12 cellular contexts compared by ENCODE assay signal in the genomic region with DNA sequence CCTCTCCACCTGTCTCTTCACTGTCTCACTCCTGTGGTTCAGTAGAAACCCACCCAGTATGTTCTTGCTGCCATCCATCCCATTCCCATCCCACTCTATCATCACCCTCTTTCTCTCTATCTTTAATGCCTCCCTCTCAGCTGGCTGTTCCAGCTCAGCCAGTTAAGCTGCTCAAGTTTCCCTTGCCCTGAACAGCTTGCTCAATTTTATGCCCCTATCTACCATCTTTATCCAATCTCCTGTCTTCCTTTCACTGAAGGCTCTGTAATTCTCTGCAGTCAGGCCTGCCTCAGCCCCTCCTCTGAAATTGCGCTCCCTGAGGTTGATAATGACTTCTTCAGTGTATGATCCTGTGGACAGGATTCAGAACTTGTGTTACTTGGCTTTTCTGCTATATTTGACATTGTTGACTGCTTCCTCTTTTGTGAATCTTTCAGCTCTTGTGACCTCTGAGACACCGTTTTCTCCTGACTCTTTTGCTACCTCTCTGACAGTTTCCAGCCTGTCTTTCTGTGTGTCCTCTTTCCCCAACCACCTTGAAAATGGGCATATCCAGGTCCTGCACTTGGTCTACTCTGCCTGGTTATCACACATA. TPM values are rescaled to one million over a fixed set of nuclear protein-coding genes. Genes with fewer than 3 reads are reported as not detected.
DNase-seq lines count a peak whose midpoint lies in the region; ATAC-seq, FAIRE-seq and TF ChIP-seq lines count a peak whose summit lies in the region.
"Had no signal": no experiment of that assay in that cellular context is flagged by ENCODE, and none has a peak within 500 bp of the region (broad histone marks: within the 10 kb centered on the region; RNA-seq: fewer than 3 reads in every experiment).

No MANE protein-coding gene starts in this region.

- H3K27ac ChIP-seq in foreskin keratinocyte: peak overlapping the region; percentile 97
- H3K27ac ChIP-seq: C4-2B had no signal

- no peaks in the 10 kb centered on the region for H3K27me3 ChIP-seq in foreskin keratinocyte

- no peak for TF ChIP-seq CTCF in foreskin keratinocyte (conservative IDR thresholded peaks at IDR 0.05)

- peak; percentile 94 for FAIRE-seq in GM12891 (lab: Jason Lieb, UNC)
- FAIRE-seq: frontal cortex, TTC549 had no signal

- no peak for DNase-seq in GM12891 (ENCODE audit: insufficient read length, low spot score)
- peak; percentile 43 for DNase-seq in KBM-7
- DNase-seq in foreskin keratinocyte: no peak
- DNase-seq in NCI-H2196 (lab: John Stamatoyannopoulos, UW; ENCODE audit: unreplicated experiment): no peak
- no peak for DNase-seq in kidney glomerular epithelial cell (lab: John Stamatoyannopoulos, UW)
- no peak for DNase-seq in activated CD8-positive, alpha-beta memory T cell treated with anti-CD3 and anti-CD28 coated beads, Interleukin-2, amount 50 U/mL, for 48 hours
- DNase-seq in amygdala (lab: John Stamatoyannopoulos, UW): no peak
- DNase-seq: NCI-H748 treated with DMSO at 0.1 percent for 48 hours had no signal

- H3K4me1 ChIP-seq in foreskin keratinocyte: peaks cover 51% of the 10 kb centered on the region

- peak; percentile 28 for ATAC-seq in GM21619 (IDR thresholded peaks at IDR 0.05; ENCODE audit: unreplicated experiment)
- no peak for ATAC-seq in foreskin keratinocyte

- in situ Hi-C loops in KBM-7 (cut with MboI; ENCODE audit: low pct_unique_long_range_greater_than_20kb, low sequenced_read_pairs): no loop called here

- no peak for TF ChIP-seq POLR2A in GM12891 (IDR thresholded peaks at IDR 0.05; ENCODE audit: low read depth, low read length)

TF ChIP-seq in GM12891, 5 proteins besides CTCF, POLR2A, EP300 and RAD21:
- TF ChIP-seq PAX5 (IDR thresholded peaks at IDR 0.05; ENCODE audit: insufficient read depth, low read length, severe bottlenecking) (no peak), POU2F2 (IDR thresholded peaks at IDR 0.05; ENCODE audit: low read depth, low read length) (no peak), TAF1 (IDR thresholded peaks at IDR 0.05; ENCODE audit: low read depth, low read length) (no peak), SPI1 (IDR thresholded peaks at IDR 0.05; ENCODE audit: low read depth, low read length) (peak; percentile 70), POLR2AphosphoS5 (IDR thresholded peaks at IDR 0.05; ENCODE audit: low read depth, low read length) (no peak)

RNA-seq across cellular contexts. Expression of a gene that starts 13.9 kb away (rescaled TPM):
- polyA plus RNA-seq in GM12891 (2012; ENCODE audit: low read depth, missing spikeins): 2.4 TPM
- total RNA-seq in foreskin keratinocyte: 138 and 139 TPM in 2 replicates
- 71.2 and 80.6 TPM in 2 replicates for polyA plus RNA-seq in foreskin keratinocyte
